10 cellular contexts compared by ENCODE assay signal in the genomic region with DNA sequence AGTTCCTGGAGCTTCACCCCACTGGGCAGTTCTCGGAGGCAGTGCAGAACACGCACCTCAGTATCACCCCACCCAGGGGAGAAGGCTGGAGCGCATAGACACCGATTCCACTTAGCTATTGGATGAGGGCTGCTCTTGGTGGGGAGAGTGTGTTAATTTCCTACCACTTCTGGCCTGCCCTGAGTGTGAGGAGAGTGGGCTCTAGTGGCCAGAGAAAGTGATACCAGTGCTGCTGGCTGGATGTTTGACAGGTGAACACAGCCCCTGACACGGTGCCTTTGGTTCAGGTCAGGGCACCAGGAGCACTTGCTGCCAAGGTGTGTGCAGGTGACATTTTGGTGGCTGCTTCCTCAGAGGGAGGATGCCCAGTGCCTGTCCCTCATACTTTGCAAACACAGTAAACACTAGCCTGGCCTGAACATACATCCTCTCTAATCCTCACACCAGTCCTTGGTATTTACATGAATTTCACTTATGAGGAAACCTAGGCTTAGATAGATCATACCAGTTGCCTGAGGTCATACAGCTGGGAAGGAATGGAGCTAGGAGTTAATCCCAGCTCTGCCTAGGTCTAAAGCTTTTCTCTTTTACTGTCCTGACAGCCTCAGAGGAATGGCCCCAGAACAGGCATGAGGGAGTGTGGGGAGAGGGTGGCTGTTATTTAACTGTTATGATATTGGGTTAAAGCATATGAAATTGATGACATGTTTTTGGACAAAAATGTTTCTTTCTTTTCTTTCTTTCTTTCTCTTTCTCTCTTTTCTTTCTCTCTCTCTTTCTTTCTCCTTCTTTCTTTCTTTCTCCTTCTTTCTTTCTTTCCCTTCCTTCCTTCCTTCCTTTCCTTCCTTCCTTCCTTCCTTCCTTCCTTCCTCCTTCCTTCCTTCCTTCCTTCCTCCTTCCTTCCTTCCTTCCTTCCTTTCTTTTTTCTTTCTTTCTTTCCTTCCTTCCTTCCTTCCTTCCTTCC. TPM values are rescaled to one million over a fixed set of nuclear protein-coding genes. Genes with fewer than 3 reads are reported as not detected.
DNase-seq lines count a peak whose midpoint lies in the region; FAIRE-seq and TF ChIP-seq lines count a peak whose summit lies in the region.
"Had no signal": no experiment of that assay in that cellular context is flagged by ENCODE, and none has a peak within 500 bp of the region (broad histone marks: within the 10 kb centered on the region; RNA-seq: fewer than 3 reads in every experiment).

No MANE protein-coding gene starts in this region.

- H4K20me1 ChIP-seq in GM23248 (ENCODE audit: insufficient read depth) = no peaks in the 10 kb centered on the region

- no peaks in the 10 kb centered on the region for H3K79me2 ChIP-seq in GM23248 (ENCODE audit: insufficient read depth)

- no peak overlapping the region for H3K4me2 ChIP-seq in GM23248 (ENCODE audit: unreplicated experiment)

- H3K4me1 Mint-ChIP-seq in nephron progenitor cell = peaks cover 12% of the 10 kb centered on the region

- H3K36me3 ChIP-seq in GM23248 (ENCODE audit: low read depth) (no peaks in the 10 kb centered on the region), NT2/D1 (ENCODE audit: insufficient read depth, insufficient read length, low read length) (no peaks in the 10 kb centered on the region), colonic mucosa (no peaks in the 10 kb centered on the region)

- in situ Hi-C loops in GM23248 (cut with MboI) = no loop called here

- H3K9ac ChIP-seq in GM23248 (no peak overlapping the region), NT2/D1 (ENCODE audit: insufficient read length, low read depth) (no peak overlapping the region), colonic mucosa (ENCODE audit: low read depth in 2 of 2, low read length in 2 of 2) (no peak overlapping the region)

- no peaks in the 10 kb centered on the region for H3K9me2 ChIP-seq in GM23248 (ENCODE audit: insufficient read depth)

- no peaks in the 10 kb centered on the region for H3K9me3 ChIP-seq in GM23248 (ENCODE audit: low read depth)
- no peaks in the 10 kb centered on the region for H3K9me3 ChIP-seq in NT2/D1 (ENCODE audit: insufficient read depth, low read length)
- H3K9me3 ChIP-seq in colonic mucosa = no peaks in the 10 kb centered on the region

- H3F3A ChIP-seq in GM23248 (ENCODE audit: insufficient read depth) = no peaks in the 10 kb centered on the region

- H3K27ac Mint-ChIP-seq in nephron progenitor cell = no peak overlapping the region

- H3K4me3 ChIP-seq in GM23248 (no peak overlapping the region), NT2/D1 (ENCODE audit: insufficient read length, low read depth) (no peak overlapping the region), colonic mucosa (no peak overlapping the region)
- H3K4me3 ChIP-seq: lung had no signal

- DNase-seq in DMS153 treated with DMSO at 0.1 percent for 48 hours (lab: John Stamatoyannopoulos, UW; ENCODE audit: unreplicated experiment) (peak; percentile 5), DMS153 (lab: John Stamatoyannopoulos, UW) (no peak), GM23248 (peak; percentile 24), NT2/D1 (ENCODE audit: low read depth, low spot score) (peak; percentile 11), colonic mucosa (no peak), nephron progenitor cell (no peak), hepatic stellate cell (ENCODE audit: low spot score) (no peak), frontal cortex (ENCODE audit: low spot score in 2 of 2) (no peak)

- peaks cover 22% of the 10 kb centered on the region for H3K9me3 Mint-ChIP-seq in nephron progenitor cell

- H2AFZ ChIP-seq in GM23248 = no peak overlapping the region

- H3K4me1 ChIP-seq in GM23248 (ENCODE audit: insufficient read depth) (no peaks in the 10 kb centered on the region), NT2/D1 (ENCODE audit: insufficient read depth, insufficient read length) (peaks cover 5% of the 10 kb centered on the region), colonic mucosa (no peaks in the 10 kb centered on the region)

- H3K4me3 Mint-ChIP-seq in nephron progenitor cell = no peak overlapping the region

- intact Hi-C loops in colonic mucosa (cut with DNase I) = no loop called here

- H3K27me3 ChIP-seq in GM23248 (replicated peaks; ENCODE audit: insufficient read depth) (peaks cover 37% of the 10 kb centered on the region), NT2/D1 (ENCODE audit: insufficient read depth, insufficient read length) (peaks cover 38% of the 10 kb centered on the region), colonic mucosa (peaks cover 8% of the 10 kb centered on the region)

- peak; percentile 22 for TF ChIP-seq CTCF in colonic mucosa (IDR thresholded peaks at IDR 0.05)
- peak; percentile 29 for TF ChIP-seq CTCF in nephron progenitor cell (IDR thresholded peaks at IDR 0.05)

- FAIRE-seq in frontal cortex (lab: Jason Lieb, UNC) = no peak
- FAIRE-seq: A204.1 had no signal

- no peaks in the 10 kb centered on the region for H3K36me3 Mint-ChIP-seq in nephron progenitor cell (ENCODE audit: low read depth)

- WGBS in GM23248 (ENCODE audit: low coverage in 1 of 2, low lambda C conversion rate in 2 of 2, missing lambda C conversion rate in 2 of 2), 2 experiments = 6 to 7% methylated on average over 5 of the region's 5 CpGs

- H3K27me3 Mint-ChIP-seq in nephron progenitor cell (ENCODE audit: low read depth, poor library complexity) = peaks cover 82% of the 10 kb centered on the region

- H3K27ac ChIP-seq in GM23248 (no peak overlapping the region), colonic mucosa (no peak overlapping the region)

RNA-seq across cellular contexts. Expression of a gene that starts 21.0 kb away (rescaled TPM):
- not detected in 2 replicates for total RNA-seq in GM23248 (2014; rRNA removed; shearing (Covaris generic))
- polyA plus RNA-seq in GM23248 (2016; fragmentation: Nextera tagmentation; extraction: Ambion mirVana) = not detected in 2 replicates
- 1 to 10 TPM; 1.4 to 5.9 TPM for total RNA-seq in colonic mucosa
- total RNA-seq in frontal cortex = 0.41 TPM

RNA-seq across cellular contexts. Expression of a gene that starts 59.2 kb away (rescaled TPM):
- not detected in 2 replicates for total RNA-seq in GM23248 (2014; rRNA removed; shearing (Covaris generic))
- not detected in 2 replicates for polyA plus RNA-seq in GM23248 (2016; fragmentation: Nextera tagmentation; extraction: Ambion mirVana)
- under 1 TPM in 1 of 2 donors, not detected in 1; 0.05 TPM for total RNA-seq in colonic mucosa
- not detected for total RNA-seq in frontal cortex

Comparison
In these comparisons a context has a peak if more than half of its experiments do, and no peak if none do; other contexts are left out.
1. DNase-seq: peak in DMS153 treated with DMSO at 0.1 percent for 48 hours (single experiment), GM23248 (single experiment) and NT2/D1 (single experiment); none in DMS153 (single experiment), colonic mucosa (single experiment), nephron progenitor cell (single experiment), hepatic stellate cell (single experiment) and frontal cortex (0 of 2).